In the genomic region with DNA sequence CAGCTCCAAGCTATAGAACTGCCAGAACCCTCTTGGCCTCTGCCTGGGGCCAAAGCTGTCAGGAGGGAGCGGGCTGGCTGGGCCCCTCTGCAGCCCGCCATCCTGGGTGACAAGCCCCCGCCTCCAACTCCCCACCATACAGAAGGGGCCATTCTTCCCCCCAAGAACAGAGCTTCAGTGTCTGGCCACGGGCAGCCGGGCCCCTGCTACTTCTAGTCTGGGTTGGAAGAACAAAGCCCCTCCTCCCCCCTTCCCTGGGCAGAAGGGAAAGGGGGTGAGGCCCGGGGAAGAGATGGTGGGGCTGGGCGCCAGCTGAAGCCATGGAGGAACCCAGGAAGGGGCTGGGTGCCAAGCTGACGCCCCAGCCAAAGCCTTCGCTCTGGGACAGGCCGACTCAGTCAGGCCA, we compare ENCODE assay signal across 15 cellular contexts. TPM values are rescaled to one million over a fixed set of nuclear protein-coding genes. Genes with fewer than 3 reads are reported as not detected.
DNase-seq lines count a peak whose midpoint lies in the region; ATAC-seq and TF ChIP-seq lines count a peak whose summit lies in the region.
"Had no signal": no experiment of that assay in that cellular context is flagged by ENCODE, and none has a peak within 500 bp of the region (broad histone marks: within the 10 kb centered on the region; RNA-seq: fewer than 3 reads in every experiment).

No MANE protein-coding gene starts in this region.

- H3K4me1 ChIP-seq in NT2/D1 (ENCODE audit: insufficient read depth, insufficient read length) (peaks cover 19% of the 10 kb centered on the region), body of pancreas (peaks cover 73% of the 10 kb centered on the region), liver (ENCODE audit: control insufficient read depth in 4 of 4, insufficient read depth in 4 of 4, low read length in 3 of 4) (peaks cover 37 to 92% (median 77%) of the 10 kb centered on the region in 4 donors)

- peak overlapping the region; percentile 13 for H3K9ac ChIP-seq in NT2/D1 (ENCODE audit: insufficient read length, low read depth)
- H3K9ac ChIP-seq in liver (ENCODE audit: low read depth in 1 of 2, low read length in 2 of 2), result no peak overlapping the region

- peaks cover 17 to 20% of the 10 kb centered on the region in 2 donors for H3K4me1 Mint-ChIP-seq in stimulated activated naive B cell treated with anti-CD40 and anti-IgM and Interleukin-4, amounts not matched to agents 10 μg/mL and 1 μg/mL and 100 μg/mL, for 72 hours

- TF ChIP-seq RAD21 in liver (IDR thresholded peaks at IDR 0.05), result no peak

- no peaks in the 10 kb centered on the region for H3K27me3 Mint-ChIP-seq in stimulated activated naive B cell treated with anti-CD40 and anti-IgM and Interleukin-4, amounts not matched to agents 10 μg/mL and 1 μg/mL and 100 μg/mL, for 72 hours
- H3K27me3 Mint-ChIP-seq: IgD-negative memory B cell, memory B cell had no signal

- H3K27me3 ChIP-seq in NT2/D1 (ENCODE audit: insufficient read depth, insufficient read length) (no peaks in the 10 kb centered on the region), body of pancreas (no peaks in the 10 kb centered on the region), liver (ENCODE audit: control insufficient read depth in 4 of 4, insufficient read depth in 4 of 4, low read length in 3 of 4) (no peaks in the 10 kb centered on the region)

- in situ Hi-C loops in GM13976 (cut with MboI; ENCODE audit: low sequenced_read_pairs, unreplicated experiment), result no loop called here

- no peaks in the 10 kb centered on the region for H3K9me3 ChIP-seq in NT2/D1 (ENCODE audit: insufficient read depth, low read length)
- no peaks in the 10 kb centered on the region for H3K9me3 ChIP-seq in body of pancreas
- no peaks in the 10 kb centered on the region for H3K9me3 ChIP-seq in liver (ENCODE audit: control insufficient read depth in 4 of 4, low read length in 3 of 4)

- TF ChIP-seq CTCF in body of pancreas (IDR thresholded peaks at IDR 0.05) (no peak), liver (IDR thresholded peaks at IDR 0.05; ENCODE audit: low read depth, low read length, missing input control) (no peak), GM13976 (IDR thresholded peaks at IDR 0.05; ENCODE audit: borderline replicate concordance, control extremely low read depth, extremely low read depth, insufficient read depth, missing control alignments) (no peak)

- WGBS in body of pancreas, 2 donors, result 53 to 69% methylated on average over 3 to 10 of the region's 10 CpGs
- WGBS in liver, result 61% methylated on average over 10 of the region's 10 CpGs

- ATAC-seq in body of pancreas, result no peak
- ATAC-seq in stimulated activated naive B cell treated with anti-CD40 and anti-IgM and Interleukin-4, amounts not matched to agents 10 μg/mL and 1 μg/mL and 100 μg/mL, for 72 hours (replicated peaks), result no peak
- ATAC-seq: stimulated activated naive CD8-positive, alpha-beta T cell treated with anti-CD3 and anti-CD28 coated beads, Interleukin-15, Interleukin-2, amounts not matched to agents 100 U/mL and 50 U/mL, for 24 hours had no signal

- no peak for TF ChIP-seq POLR2A in body of pancreas (IDR thresholded peaks at IDR 0.05)

- H3K36me3 ChIP-seq in NT2/D1 (ENCODE audit: insufficient read depth, insufficient read length, low read length), result peaks cover 69% of the 10 kb centered on the region
- peaks cover 0 to 1% of the 10 kb centered on the region in 2 donors for H3K36me3 ChIP-seq in body of pancreas (replicated peaks in 1 of 2; ENCODE audit: insufficient read depth in 1 of 2, low read depth in 2 of 2)
- H3K36me3 ChIP-seq in liver (ENCODE audit: control insufficient read depth in 4 of 4, insufficient read depth in 3 of 4, low read depth in 1 of 4, low read length in 3 of 4), result peaks cover 6 to 17% (median 11%) of the 10 kb centered on the region in 4 donors

- H3K27ac ChIP-seq in body of pancreas (peak overlapping the region; percentile 82 to 89 (median 88)), liver (ENCODE audit: low read depth in 1 of 2, low read length in 2 of 2) (peak overlapping the region; percentile 83 to 92)

- intact Hi-C loops in body of pancreas (cut with DNase I), result no loop called here

- peaks cover 28 to 35% of the 10 kb centered on the region in 2 donors for H3K36me3 Mint-ChIP-seq in stimulated activated naive B cell treated with anti-CD40 and anti-IgM and Interleukin-4, amounts not matched to agents 10 μg/mL and 1 μg/mL and 100 μg/mL, for 72 hours
- H3K36me3 Mint-ChIP-seq: IgD-negative memory B cell had no signal

- DNase-seq in NT2/D1 (ENCODE audit: low read depth, low spot score), result no peak
- DNase-seq in body of pancreas, result peak in 2 of 4 donors; percentile 46 to 60
- no peak for DNase-seq in stimulated activated naive B cell treated with anti-CD40 and anti-IgM and Interleukin-4, amounts not matched to agents 10 μg/mL and 1 μg/mL and 100 μg/mL, for 72 hours
- DNase-seq in HT-29 (ENCODE audit: low spot score), result no peak
- no peak for DNase-seq in GM13976 (ENCODE audit: low spot score)
- no peak for DNase-seq in NOMO-1 (lab: John Stamatoyannopoulos, UW; ENCODE audit: unreplicated experiment in 2 of 2)
- DNase-seq: activated CD8-positive, alpha-beta memory T cell treated with anti-CD3 and anti-CD28 coated beads, Interleukin-2, amount 50 U/mL, for 4 hours; NCI-H146; NCI-H526 treated with DMSO at 0.1 percent for 48 hours; stimulated activated CD4-positive, alpha-beta T cell treated with anti-CD3 and anti-CD28 coated beads, Interleukin-4, amount 100 ng/mL, for 24 hours; stimulated activated naive CD8-positive, alpha-beta T cell treated with anti-CD3 and anti-CD28 coated beads, Interleukin-15, Interleukin-2, amounts not matched to agents 100 U/mL and 50 U/mL, for 24 hours had no signal

- H3K4me3 Mint-ChIP-seq in stimulated activated naive B cell treated with anti-CD40 and anti-IgM and Interleukin-4, amounts not matched to agents 10 μg/mL and 1 μg/mL and 100 μg/mL, for 72 hours, result no peak overlapping the region
- H3K4me3 Mint-ChIP-seq: IgD-negative memory B cell, memory B cell had no signal

- H3K9me3 Mint-ChIP-seq in stimulated activated naive B cell treated with anti-CD40 and anti-IgM and Interleukin-4, amounts not matched to agents 10 μg/mL and 1 μg/mL and 100 μg/mL, for 72 hours, result no peaks in the 10 kb centered on the region
- H3K9me3 Mint-ChIP-seq: IgD-negative memory B cell, memory B cell had no signal

- H3K4me3 ChIP-seq in NT2/D1 (ENCODE audit: insufficient read length, low read depth) (no peak overlapping the region), body of pancreas (no peak overlapping the region), liver (ENCODE audit: low read depth in 1 of 3, low read length in 3 of 3) (no peak overlapping the region)

- peak overlapping the region; percentile 14 for H3K27ac Mint-ChIP-seq in stimulated activated naive B cell treated with anti-CD40 and anti-IgM and Interleukin-4, amounts not matched to agents 10 μg/mL and 1 μg/mL and 100 μg/mL, for 72 hours
- H3K27ac Mint-ChIP-seq: memory B cell had no signal

TF ChIP-seq in liver, 16 proteins besides CTCF, POLR2A, EP300 and RAD21 (continues in another document):
- no peak for TF ChIP-seq YY1 (IDR thresholded peaks at IDR 0.05)
- TF ChIP-seq, protein P1, sequence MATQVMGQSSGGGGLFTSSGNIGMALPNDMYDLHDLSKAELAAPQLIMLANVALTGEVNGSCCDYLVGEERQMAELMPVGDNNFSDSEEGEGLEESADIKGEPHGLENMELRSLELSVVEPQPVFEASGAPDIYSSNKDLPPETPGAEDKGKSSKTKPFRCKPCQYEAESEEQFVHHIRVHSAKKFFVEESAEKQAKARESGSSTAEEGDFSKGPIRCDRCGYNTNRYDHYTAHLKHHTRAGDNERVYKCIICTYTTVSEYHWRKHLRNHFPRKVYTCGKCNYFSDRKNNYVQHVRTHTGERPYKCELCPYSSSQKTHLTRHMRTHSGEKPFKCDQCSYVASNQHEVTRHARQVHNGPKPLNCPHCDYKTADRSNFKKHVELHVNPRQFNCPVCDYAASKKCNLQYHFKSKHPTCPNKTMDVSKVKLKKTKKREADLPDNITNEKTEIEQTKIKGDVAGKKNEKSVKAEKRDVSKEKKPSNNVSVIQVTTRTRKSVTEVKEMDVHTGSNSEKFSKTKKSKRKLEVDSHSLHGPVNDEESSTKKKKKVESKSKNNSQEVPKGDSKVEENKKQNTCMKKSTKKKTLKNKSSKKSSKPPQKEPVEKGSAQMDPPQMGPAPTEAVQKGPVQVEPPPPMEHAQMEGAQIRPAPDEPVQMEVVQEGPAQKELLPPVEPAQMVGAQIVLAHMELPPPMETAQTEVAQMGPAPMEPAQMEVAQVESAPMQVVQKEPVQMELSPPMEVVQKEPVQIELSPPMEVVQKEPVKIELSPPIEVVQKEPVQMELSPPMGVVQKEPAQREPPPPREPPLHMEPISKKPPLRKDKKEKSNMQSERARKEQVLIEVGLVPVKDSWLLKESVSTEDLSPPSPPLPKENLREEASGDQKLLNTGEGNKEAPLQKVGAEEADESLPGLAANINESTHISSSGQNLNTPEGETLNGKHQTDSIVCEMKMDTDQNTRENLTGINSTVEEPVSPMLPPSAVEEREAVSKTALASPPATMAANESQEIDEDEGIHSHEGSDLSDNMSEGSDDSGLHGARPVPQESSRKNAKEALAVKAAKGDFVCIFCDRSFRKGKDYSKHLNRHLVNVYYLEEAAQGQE (IDR thresholded peaks at IDR 0.05), result no peak

RNA-seq across cellular contexts. Expression of a gene that starts 9.0 kb away (rescaled TPM):
- 10 to 100 TPM; 21.8 to 23.3 TPM for total RNA-seq in body of pancreas
- total RNA-seq in liver, result 10 to 100 TPM in 1 of 2 donors, 1 to 10 TPM in 1; 8.1 to 25.5 TPM
- polyA plus RNA-seq in liver, result 10 to 100 TPM; 15.7 to 18.4 TPM
- 49.5 and 50.4 TPM in 2 replicates for total RNA-seq in HT-29 (2014; rRNA removed; shearing (Covaris generic))

RNA-seq across cellular contexts. Expression of a gene that starts 18.7 kb away (rescaled TPM):
- total RNA-seq in body of pancreas, result 10 to 100 TPM; 56.6 to 64.9 TPM
- 10 to 100 TPM; 38.1 to 84.1 TPM for total RNA-seq in liver
- polyA plus RNA-seq in liver, result 100 to 1,000 TPM; 105 to 160 TPM
- 298 and 304 TPM in 2 replicates for total RNA-seq in HT-29 (2014; rRNA removed; shearing (Covaris generic))

RNA-seq across cellular contexts. Expression of a gene that starts 30.1 kb away (rescaled TPM):
- total RNA-seq in body of pancreas, result under 1 TPM; 0.66 to 0.78 TPM
- 1 to 10 TPM; 5.1 to 5.3 TPM for total RNA-seq in liver
- polyA plus RNA-seq in liver, result 1 to 10 TPM; 5.9 to 8.8 TPM
- 0.55 and 1.0 TPM in 2 replicates for total RNA-seq in HT-29 (2014; rRNA removed; shearing (Covaris generic))

RNA-seq across cellular contexts. Expression of a gene that starts 54.4 kb away (rescaled TPM):
- not detected for total RNA-seq in body of pancreas
- total RNA-seq in liver, result 1 to 10 TPM; 1.5 to 1.9 TPM
- under 1 TPM; 0.13 to 0.55 TPM for polyA plus RNA-seq in liver
- total RNA-seq in HT-29 (2014; rRNA removed; shearing (Covaris generic)), result not detected in 2 replicates
- total RNA-seq: renal cortical epithelial cell had no signal
- polyA plus RNA-seq: IgD-negative memory B cell had no signal
